8 cellular contexts compared by ENCODE assay signal in the genomic region with DNA sequence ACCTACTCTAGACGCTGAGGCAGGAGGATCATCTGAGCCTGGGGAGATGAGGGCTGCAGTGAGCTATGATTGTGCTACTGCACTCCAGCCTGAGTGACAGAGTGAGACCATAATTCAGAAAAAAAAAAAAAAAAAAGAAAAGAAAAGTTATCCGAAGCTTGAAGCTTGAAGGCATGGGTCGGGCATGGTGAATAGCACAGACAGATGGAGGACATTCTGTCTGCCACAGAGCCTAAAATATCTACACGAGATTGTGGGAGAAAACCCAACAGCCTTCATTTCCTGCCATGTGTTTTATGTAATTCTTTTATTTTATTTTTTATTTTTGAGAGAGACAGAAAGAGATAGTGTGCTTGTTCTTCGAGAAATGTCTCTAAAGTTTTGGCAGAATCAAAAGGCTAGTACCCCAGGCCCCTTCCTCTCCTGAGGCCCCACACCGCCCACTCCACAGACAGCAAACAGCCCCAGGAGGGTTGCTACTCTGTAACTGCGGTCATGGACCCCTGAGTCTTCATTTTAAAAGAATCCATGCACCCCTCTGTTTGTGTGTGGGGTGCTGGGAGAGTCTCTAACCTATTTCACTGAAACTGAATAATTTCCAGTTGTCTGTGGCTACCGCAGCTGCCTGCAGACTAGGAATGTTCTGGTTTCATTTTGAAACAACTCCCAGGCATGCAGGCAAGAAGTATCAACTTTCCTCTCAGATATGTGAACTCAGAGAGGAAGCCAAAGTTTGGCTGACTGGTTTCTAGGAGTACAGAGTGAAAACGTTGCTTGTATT. TPM values are rescaled to one million over a fixed set of nuclear protein-coding genes. Genes with fewer than 3 reads are reported as not detected.
DNase-seq lines count a peak whose midpoint lies in the region; ATAC-seq and TF ChIP-seq lines count a peak whose summit lies in the region.

No MANE protein-coding gene starts in this region.

- POLR2A ChIA-PET in WTC11 (lab: Charles Lee): interaction anchor here (0.6 to 1.0 kb wide), 2 partner anchors 39 to 56 kb away, joined by 3 read pairs; a partner anchor contains a TSS
- POLR2A ChIA-PET in activated CD4-positive, alpha-beta memory T cell treated with anti-CD3 and anti-CD28 coated beads for 36 hours (lab: Charles Lee): no interaction called here

- H3F3A ChIP-seq in GM23248 (ENCODE audit: insufficient read depth) (0 out of 2 replicates have a peak, but pooled peaks cover 13% of the 10 kb centered on the region), SU-DHL-6 (ENCODE audit: insufficient read depth) (peaks cover 18% of the 10 kb centered on the region)

- H3K27me3 ChIP-seq in GM23248 (replicated peaks; ENCODE audit: insufficient read depth): no peaks in the 10 kb centered on the region
- H3K27me3 ChIP-seq in SU-DHL-6 (ENCODE audit: low read length): no peaks in the 10 kb centered on the region
- H3K27me3 ChIP-seq in heart left ventricle: no peaks in the 10 kb centered on the region

- peak overlapping the region; percentile 89 for H3K4me2 ChIP-seq in GM23248 (ENCODE audit: unreplicated experiment)
- peak overlapping the region; percentile 51 for H3K4me2 ChIP-seq in SU-DHL-6 (ENCODE audit: low read depth, low read length, poor library complexity, severe bottlenecking)

- 9 to 18% methylated on average over 9 of the region's 9 CpGs for WGBS in GM23248 (ENCODE audit: low coverage in 1 of 2, low lambda C conversion rate in 2 of 2, missing lambda C conversion rate in 2 of 2), 2 experiments
- WGBS in heart left ventricle, 4 donors: 20 to 26% (median 24%) methylated on average over 9 of the region's 9 CpGs

- H3K9ac ChIP-seq in GM23248 (peak overlapping the region; percentile 65), SU-DHL-6 (ENCODE audit: low read length) (peak overlapping the region; percentile 50)

- H3K4me3 ChIP-seq in GM23248 (peak overlapping the region; percentile 61), SU-DHL-6 (ENCODE audit: insufficient read depth, low read length, poor library complexity, severe bottlenecking) (peak overlapping the region; percentile 7), heart left ventricle (peak overlapping the region in 8 of 12 donors; percentile 11 to 42 (median 28))

- CTCF ChIA-PET in WTC11 (lab: Charles Lee): interaction anchor here (0.7 to 1.6 kb wide), 4 partner anchors 9 to 198 kb away, joined by 4 to 5 read pairs (median 4); no protein-coding TSS in a partner anchor
- CTCF ChIA-PET in activated CD4-positive, alpha-beta memory T cell treated with anti-CD3 and anti-CD28 coated beads for 36 hours (lab: Charles Lee): interaction anchor here (0.6 to 1.7 kb wide), 2 partner anchors 9 to 236 kb away, joined by 5 to 9 read pairs; no protein-coding TSS in a partner anchor

- no peak overlapping the region for H3K4me3 Mint-ChIP-seq in WTC11
- H3K4me3 Mint-ChIP-seq in activated CD4-positive, alpha-beta memory T cell treated with anti-CD3 and anti-CD28 coated beads for 36 hours: no peak overlapping the region

- H3K9me2 ChIP-seq in GM23248 (ENCODE audit: insufficient read depth) (no peaks in the 10 kb centered on the region), SU-DHL-6 (replicated peaks; ENCODE audit: insufficient read depth, low read length) (no peaks in the 10 kb centered on the region)

- intact Hi-C loops in heart left ventricle (cut with DNase I): loop anchor here (5.0 to 10.0 kb wide), 10 partner anchors 39 to 477 kb away; a partner anchor contains a TSS
- intact Hi-C loops in activated CD4-positive, alpha-beta memory T cell treated with anti-CD3 and anti-CD28 coated beads for 36 hours (cut with micrococcal nuclease): no loop called here

- H3K36me3 Mint-ChIP-seq in WTC11: no peaks in the 10 kb centered on the region
- H3K36me3 Mint-ChIP-seq in activated CD4-positive, alpha-beta memory T cell treated with anti-CD3 and anti-CD28 coated beads for 36 hours: no peaks in the 10 kb centered on the region

- no peaks in the 10 kb centered on the region for H3K36me3 ChIP-seq in GM23248 (ENCODE audit: low read depth)
- no peaks in the 10 kb centered on the region for H3K36me3 ChIP-seq in SU-DHL-6 (ENCODE audit: low read length)
- no peaks in the 10 kb centered on the region for H3K36me3 ChIP-seq in heart left ventricle

- H4K20me1 ChIP-seq in GM23248 (ENCODE audit: insufficient read depth) (no peaks in the 10 kb centered on the region), SU-DHL-6 (ENCODE audit: low read depth, low read length) (no peaks in the 10 kb centered on the region)

- H3K27me3 Mint-ChIP-seq in WTC11 (ENCODE audit: low read depth): no peaks in the 10 kb centered on the region
- peaks cover 21% of the 10 kb centered on the region for H3K27me3 Mint-ChIP-seq in activated CD4-positive, alpha-beta memory T cell treated with anti-CD3 and anti-CD28 coated beads for 36 hours

- no peak for TF ChIP-seq POLR2A in heart left ventricle (IDR thresholded peaks at IDR 0.05)

- H3K9me3 Mint-ChIP-seq in WTC11: 0 out of 2 replicates have a peak, but pooled peaks cover 4% of the 10 kb centered on the region
- H3K9me3 Mint-ChIP-seq in activated CD4-positive, alpha-beta memory T cell treated with anti-CD3 and anti-CD28 coated beads for 36 hours: no peaks in the 10 kb centered on the region

- no peak overlapping the region for H3K27ac Mint-ChIP-seq in WTC11
- H3K27ac Mint-ChIP-seq in activated CD4-positive, alpha-beta memory T cell treated with anti-CD3 and anti-CD28 coated beads for 36 hours: no peak overlapping the region

- in situ Hi-C loops in GM23248 (cut with MboI): no loop called here

- H3K27ac ChIP-seq in GM23248: peak overlapping the region; percentile 56
- peak overlapping the region; percentile 83 for H3K27ac ChIP-seq in SU-DHL-6 (ENCODE audit: low read depth, low read length)
- H3K27ac ChIP-seq in heart left ventricle: peak overlapping the region; percentile 72 to 90 (median 82)

- DNase-seq in GM23248 (peak; percentile 72), heart left ventricle (peak in 1 of 5 donors; percentile 51), smooth muscle cell of the brain vasculature (ENCODE audit: low read depth, low spot score) (peak; percentile 63), HuH-7 (ENCODE audit: low spot score) (no peak), WTC11 (ENCODE audit: low spot score) (no peak)
- no peak for DNase-seq in activated CD4-positive, alpha-beta memory T cell treated with anti-CD3 and anti-CD28 coated beads for 36 hours

- H3K4me1 Mint-ChIP-seq in WTC11: peaks cover 19% of the 10 kb centered on the region
- peaks cover 7% of the 10 kb centered on the region for H3K4me1 Mint-ChIP-seq in activated CD4-positive, alpha-beta memory T cell treated with anti-CD3 and anti-CD28 coated beads for 36 hours (ENCODE audit: low read depth)

- H3K4me1 ChIP-seq in GM23248 (ENCODE audit: insufficient read depth) (peaks cover 24% of the 10 kb centered on the region), heart left ventricle (peaks cover 3 to 95% (median 55%) of the 10 kb centered on the region in 12 donors)

- TF ChIP-seq CTCF in SU-DHL-6 (IDR thresholded peaks at IDR 0.05; ENCODE audit: insufficient read depth, low read length, poor library complexity, severe bottlenecking): no peak
- no peak for TF ChIP-seq CTCF in heart left ventricle (IDR thresholded peaks at IDR 0.05)
- no peak for TF ChIP-seq CTCF in WTC11 (IDR thresholded peaks at IDR 0.05)

- H3K9me3 ChIP-seq in GM23248 (ENCODE audit: low read depth) (no peaks in the 10 kb centered on the region), SU-DHL-6 (ENCODE audit: insufficient read depth, low read length) (no peaks in the 10 kb centered on the region), heart left ventricle (no peaks in the 10 kb centered on the region)

- H2AFZ ChIP-seq in GM23248 (peak overlapping the region; percentile 97), SU-DHL-6 (ENCODE audit: low read depth, low read length, severe bottlenecking) (peak overlapping the region; percentile 62)

- H3K79me2 ChIP-seq in GM23248 (ENCODE audit: insufficient read depth) (no peaks in the 10 kb centered on the region), SU-DHL-6 (ENCODE audit: insufficient read depth, low read length) (no peaks in the 10 kb centered on the region)

- ATAC-seq in heart left ventricle: peak; percentile 39 to 76 (median 57)
- no peak for ATAC-seq in HG03139 (IDR thresholded peaks at IDR 0.05; ENCODE audit: unreplicated experiment)
- no peak for ATAC-seq in WTC11

TF ChIP-seq in WTC11, 78 proteins besides CTCF, POLR2A, EP300 and RAD21 (continues in another document):
- TF ChIP-seq IRF2 (CRISPR knock-in tag; IDR thresholded peaks at IDR 0.05; ENCODE audit: borderline replicate concordance, low read depth) (no peak), ELF4 (CRISPR knock-in tag; IDR thresholded peaks at IDR 0.05; ENCODE audit: low read depth) (no peak), NR3C1 (CRISPR knock-in tag; conservative IDR thresholded peaks at IDR 0.05; ENCODE audit: low read depth) (no peak), ZNF671 (CRISPR knock-in tag; IDR thresholded peaks at IDR 0.05) (no peak), PRRX2 (CRISPR knock-in tag; IDR thresholded peaks at IDR 0.05) (no peak), ETV6 (CRISPR knock-in tag; IDR thresholded peaks at IDR 0.05) (no peak), NR2C2 (CRISPR knock-in tag; IDR thresholded peaks at IDR 0.05) (no peak), ZNF263 (CRISPR knock-in tag; IDR thresholded peaks at IDR 0.05; ENCODE audit: low read depth) (no peak), ESRRA (CRISPR knock-in tag; IDR thresholded peaks at IDR 0.05; ENCODE audit: borderline replicate concordance) (no peak), TEAD1 (CRISPR knock-in tag; IDR thresholded peaks at IDR 0.05) (no peak), ZNF396 (CRISPR knock-in tag; IDR thresholded peaks at IDR 0.05; ENCODE audit: borderline replicate concordance) (no peak)
- TF ChIP-seq, protein P1, sequence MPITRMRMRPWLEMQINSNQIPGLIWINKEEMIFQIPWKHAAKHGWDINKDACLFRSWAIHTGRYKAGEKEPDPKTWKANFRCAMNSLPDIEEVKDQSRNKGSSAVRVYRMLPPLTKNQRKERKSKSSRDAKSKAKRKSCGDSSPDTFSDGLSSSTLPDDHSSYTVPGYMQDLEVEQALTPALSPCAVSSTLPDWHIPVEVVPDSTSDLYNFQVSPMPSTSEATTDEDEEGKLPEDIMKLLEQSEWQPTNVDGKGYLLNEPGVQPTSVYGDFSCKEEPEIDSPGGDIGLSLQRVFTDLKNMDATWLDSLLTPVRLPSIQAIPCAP (CRISPR knock-in tag; IDR thresholded peaks at IDR 0.05): no peak

RNA-seq across cellular contexts. Expression of a gene that starts 38.4 kb away (rescaled TPM):
- 8.0 and 20.4 TPM in 2 replicates for total RNA-seq in GM23248 (2014; rRNA removed; shearing (Covaris generic))
- polyA plus RNA-seq in GM23248 (2016; fragmentation: Nextera tagmentation; extraction: Ambion mirVana) (9.1 and 9.4 TPM in 2 replicates), heart left ventricle (10 to 100 TPM in 1 of 2 donors, 1 to 10 TPM in 1; 6.9 to 11.5 TPM)
- total RNA-seq in heart left ventricle (10 to 100 TPM in 6 of 9 donors, 1 to 10 TPM in 3; 5.9 to 16.2 (median 11.8) TPM), WTC11 (2021) (6.6 to 9.4 TPM (median 9.1 TPM) in 3 replicates)
- 1 to 10 TPM; 1.5 to 1.8 TPM for total RNA-seq in activated CD4-positive, alpha-beta memory T cell treated with anti-CD3 and anti-CD28 coated beads for 36 hours

Comparison
In these comparisons a context has a peak if more than half of its experiments do, and no peak if none do; other contexts are left out.
1. DNase-seq: peak in GM23248 (single experiment) and smooth muscle cell of the brain vasculature (single experiment); none in HuH-7 (single experiment), WTC11 (single experiment) and activated CD4-positive, alpha-beta memory T cell treated with anti-CD3 and anti-CD28 coated beads for 36 hours (single experiment).
2. H3K4me3 ChIP-seq: peak in every context shown above with its lines; median percentile 61 in GM23248; 28 in heart left ventricle; 7 in SU-DHL-6.
3. ATAC-seq: peak in heart left ventricle (4 of 4); none in HG03139 (single experiment) and WTC11 (single experiment).
4. Peak in every context shown above with its lines, with median percentiles within 50 percentile points of each other: H3K27ac ChIP-seq.